Comparison of ENCODE assay signal across 17 cellular contexts in genomic region chr11:63879598-63879997, GRCh38. TPM values are rescaled to one million over a fixed set of nuclear protein-coding genes. Genes with fewer than 3 reads are reported as not detected.
DNase-seq lines count a peak whose midpoint lies in the region; ATAC-seq, FAIRE-seq and TF ChIP-seq lines count a peak whose summit lies in the region.
"Had no signal": no experiment of that assay in that cellular context is flagged by ENCODE, and none has a peak within 500 bp of the region (broad histone marks: within the 10 kb centered on the region; RNA-seq: fewer than 3 reads in every experiment).

No MANE protein-coding gene starts in this region.

- no peaks in the 10 kb centered on the region for H3K27me3 ChIP-seq in astrocyte (ENCODE audit: insufficient read depth, low read length)
- H3K27me3 ChIP-seq in stomach = no peaks in the 10 kb centered on the region
- H3K27me3 ChIP-seq: ovary had no signal

- H3K27ac ChIP-seq in astrocyte (ENCODE audit: low read depth, low read length) (no peak overlapping the region), stomach (peak overlapping the region in 3 of 5 donors; percentile 10 to 23 (median 19))
- H3K27ac ChIP-seq: ovary had no signal

- H3K9me3 ChIP-seq in astrocyte (ENCODE audit: insufficient read depth, low read depth, low read length) (no peaks in the 10 kb centered on the region), stomach (no peaks in the 10 kb centered on the region)
- H3K9me3 ChIP-seq: ovary had no signal

- H3K4me3 ChIP-seq in astrocyte (ENCODE audit: insufficient read depth, low read depth, low read length) (no peak overlapping the region), stomach (no peak overlapping the region)
- H3K4me3 ChIP-seq: ovary had no signal

- TF ChIP-seq CTCF in astrocyte (IDR thresholded peaks at IDR 0.05; ENCODE audit: insufficient read depth, low read depth, low read length) (no peak), stomach (IDR thresholded peaks at IDR 0.05) (no peak)

- no peak for DNase-seq in activated naive CD8-positive, alpha-beta T cell treated with anti-CD3 and anti-CD28 coated beads, Interleukin-2, amount 50 U/mL, for 24 hours
- DNase-seq in astrocyte (ENCODE audit: low read depth) = no peak
- no peak for DNase-seq in memory B cell (ENCODE audit: low spot score in 2 of 2)
- no peak for DNase-seq in stomach
- no peak for DNase-seq in NCI-H510A treated with DMSO at 0.1 percent for 48 hours (lab: John Stamatoyannopoulos, UW)
- no peak for DNase-seq in NCI-H526 treated with DMSO at 0.1 percent for 48 hours (lab: John Stamatoyannopoulos, UW)
- DNase-seq in stimulated activated naive B cell treated with anti-CD40 and anti-IgM and Interleukin-4, amounts not matched to agents 10 μg/mL and 1 μg/mL and 100 μg/mL, for 72 hours = no peak
- DNase-seq: activated CD4-positive, alpha-beta memory T cell treated with anti-CD3 and anti-CD28 coated beads, Interleukin-2, amount 10 ng/mL, durations not matched to agents 7 days and 5 days; activated naive CD4-positive, alpha-beta T cell treated with anti-CD3 and anti-CD28 coated beads for 36 hours; DMS53; foreskin melanocyte; MM.1S; ovary; T-helper 2 cell had no signal

- H3K4me3 Mint-ChIP-seq in activated naive CD8-positive, alpha-beta T cell = peak overlapping the region; percentile 15
- no peak overlapping the region for H3K4me3 Mint-ChIP-seq in activated naive CD8-positive, alpha-beta T cell treated with anti-CD3 and anti-CD28 coated beads, Interleukin-2, amount 50 U/mL, for 24 hours
- H3K4me3 Mint-ChIP-seq in astrocyte (ENCODE audit: unreplicated experiment) = no peak overlapping the region
- no peak overlapping the region for H3K4me3 Mint-ChIP-seq in memory B cell
- H3K4me3 Mint-ChIP-seq in stimulated activated naive B cell treated with anti-CD40 and anti-IgM and Interleukin-4, amounts not matched to agents 10 μg/mL and 1 μg/mL and 100 μg/mL, for 72 hours = no peak overlapping the region
- H3K4me3 Mint-ChIP-seq: activated CD4-positive, alpha-beta memory T cell treated with anti-CD3 and anti-CD28 coated beads, Interleukin-2, amount 10 ng/mL, durations not matched to agents 7 days and 5 days; activated naive CD4-positive, alpha-beta T cell treated with anti-CD3 and anti-CD28 coated beads for 36 hours had no signal

- TF ChIP-seq POLR2A in stomach (IDR thresholded peaks at IDR 0.05) = no peak

- H3K4me1 ChIP-seq in astrocyte (ENCODE audit: insufficient read depth, low read length) = peaks cover 16% of the 10 kb centered on the region
- H3K4me1 ChIP-seq in stomach = peaks cover 28 to 89% (median 67%) of the 10 kb centered on the region in 4 donors

- H3K36me3 Mint-ChIP-seq in activated naive CD8-positive, alpha-beta T cell = peaks cover 2% of the 10 kb centered on the region
- H3K36me3 Mint-ChIP-seq in activated naive CD8-positive, alpha-beta T cell treated with anti-CD3 and anti-CD28 coated beads, Interleukin-2, amount 50 U/mL, for 24 hours (ENCODE audit: low read depth) = peaks cover 15% of the 10 kb centered on the region
- peaks cover 5% of the 10 kb centered on the region for H3K36me3 Mint-ChIP-seq in astrocyte (ENCODE audit: low read depth, unreplicated experiment)
- H3K36me3 Mint-ChIP-seq in memory B cell = peaks cover 7% of the 10 kb centered on the region
- peaks cover 13 to 25% of the 10 kb centered on the region in 2 donors for H3K36me3 Mint-ChIP-seq in stimulated activated naive B cell treated with anti-CD40 and anti-IgM and Interleukin-4, amounts not matched to agents 10 μg/mL and 1 μg/mL and 100 μg/mL, for 72 hours

- H4K20me1 ChIP-seq in astrocyte (ENCODE audit: insufficient read depth, low read length) = peaks cover 96% of the 10 kb centered on the region

- peak overlapping the region; percentile 46 for H3K27ac Mint-ChIP-seq in activated naive CD8-positive, alpha-beta T cell
- no peak overlapping the region for H3K27ac Mint-ChIP-seq in activated naive CD8-positive, alpha-beta T cell treated with anti-CD3 and anti-CD28 coated beads, Interleukin-2, amount 50 U/mL, for 24 hours
- no peak overlapping the region for H3K27ac Mint-ChIP-seq in astrocyte (ENCODE audit: unreplicated experiment)
- H3K27ac Mint-ChIP-seq in memory B cell = peak overlapping the region; percentile 69
- no peak overlapping the region for H3K27ac Mint-ChIP-seq in stimulated activated naive B cell treated with anti-CD40 and anti-IgM and Interleukin-4, amounts not matched to agents 10 μg/mL and 1 μg/mL and 100 μg/mL, for 72 hours
- H3K27ac Mint-ChIP-seq: activated CD4-positive, alpha-beta memory T cell treated with anti-CD3 and anti-CD28 coated beads, Interleukin-2, amount 10 ng/mL, durations not matched to agents 7 days and 5 days; activated naive CD4-positive, alpha-beta T cell treated with anti-CD3 and anti-CD28 coated beads for 36 hours had no signal

- no peak overlapping the region for H2AFZ ChIP-seq in astrocyte (ENCODE audit: low read depth, low read length)

- no peak overlapping the region for H3K9ac ChIP-seq in astrocyte (ENCODE audit: low read length)

- no peak for FAIRE-seq in astrocyte (lab: Jason Lieb, UNC)
- FAIRE-seq: colon had no signal

- no peak for ATAC-seq in activated naive CD8-positive, alpha-beta T cell treated with anti-CD3 and anti-CD28 coated beads, Interleukin-2, amount 50 U/mL, for 24 hours
- no peak for ATAC-seq in memory B cell (ENCODE audit: low read depth)
- no peak for ATAC-seq in stimulated activated naive B cell treated with anti-CD40 and anti-IgM and Interleukin-4, amounts not matched to agents 10 μg/mL and 1 μg/mL and 100 μg/mL, for 72 hours (replicated peaks)
- ATAC-seq: Panc1 had no signal

- H3K9me3 Mint-ChIP-seq in activated naive CD8-positive, alpha-beta T cell (ENCODE audit: low read depth) = no peaks in the 10 kb centered on the region
- no peaks in the 10 kb centered on the region for H3K9me3 Mint-ChIP-seq in activated naive CD8-positive, alpha-beta T cell treated with anti-CD3 and anti-CD28 coated beads, Interleukin-2, amount 50 U/mL, for 24 hours
- no peaks in the 10 kb centered on the region for H3K9me3 Mint-ChIP-seq in astrocyte (ENCODE audit: unreplicated experiment)
- H3K9me3 Mint-ChIP-seq in memory B cell = no peaks in the 10 kb centered on the region
- H3K9me3 Mint-ChIP-seq in stimulated activated naive B cell treated with anti-CD40 and anti-IgM and Interleukin-4, amounts not matched to agents 10 μg/mL and 1 μg/mL and 100 μg/mL, for 72 hours = no peaks in the 10 kb centered on the region
- H3K9me3 Mint-ChIP-seq: activated CD4-positive, alpha-beta memory T cell treated with anti-CD3 and anti-CD28 coated beads, Interleukin-2, amount 10 ng/mL, durations not matched to agents 7 days and 5 days; activated naive CD4-positive, alpha-beta T cell treated with anti-CD3 and anti-CD28 coated beads for 36 hours had no signal

- intact Hi-C loops in stomach (cut with DNase I; ENCODE audit: low total_unique reads) = loop anchor here (5.0 kb wide), 1 partner anchor 37 kb away; no protein-coding TSS in a partner anchor

- peak overlapping the region; percentile 53 for H3K4me2 ChIP-seq in astrocyte (ENCODE audit: low read length)

- H3K79me2 ChIP-seq in astrocyte (ENCODE audit: insufficient read depth, low read length) = peaks cover 86% of the 10 kb centered on the region

- H3K27me3 Mint-ChIP-seq in activated naive CD8-positive, alpha-beta T cell = no peaks in the 10 kb centered on the region
- H3K27me3 Mint-ChIP-seq in activated naive CD8-positive, alpha-beta T cell treated with anti-CD3 and anti-CD28 coated beads, Interleukin-2, amount 50 U/mL, for 24 hours = no peaks in the 10 kb centered on the region
- H3K27me3 Mint-ChIP-seq in astrocyte (ENCODE audit: low read depth, unreplicated experiment) = no peaks in the 10 kb centered on the region
- H3K27me3 Mint-ChIP-seq in memory B cell = no peaks in the 10 kb centered on the region
- H3K27me3 Mint-ChIP-seq in stimulated activated naive B cell treated with anti-CD40 and anti-IgM and Interleukin-4, amounts not matched to agents 10 μg/mL and 1 μg/mL and 100 μg/mL, for 72 hours = no peaks in the 10 kb centered on the region
- H3K27me3 Mint-ChIP-seq: activated CD4-positive, alpha-beta memory T cell treated with anti-CD3 and anti-CD28 coated beads, Interleukin-2, amount 10 ng/mL, durations not matched to agents 7 days and 5 days had no signal

- no peaks in the 10 kb centered on the region for H3K36me3 ChIP-seq in astrocyte (ENCODE audit: insufficient read depth, low read length)
- H3K36me3 ChIP-seq in stomach = peaks cover 3 to 13% (median 5%) of the 10 kb centered on the region in 4 donors
- H3K36me3 ChIP-seq: ovary had no signal

- TF ChIP-seq EP300 in stomach (IDR thresholded peaks at IDR 0.05) = no peak

- H3K4me1 Mint-ChIP-seq in activated naive CD8-positive, alpha-beta T cell (ENCODE audit: low read depth) = peaks cover 81% of the 10 kb centered on the region
- H3K4me1 Mint-ChIP-seq in activated naive CD8-positive, alpha-beta T cell treated with anti-CD3 and anti-CD28 coated beads, Interleukin-2, amount 50 U/mL, for 24 hours = peaks cover 82% of the 10 kb centered on the region
- H3K4me1 Mint-ChIP-seq in astrocyte (ENCODE audit: low read depth, unreplicated experiment) (peaks cover 31% of the 10 kb centered on the region), memory B cell (peaks cover 36% of the 10 kb centered on the region)
- H3K4me1 Mint-ChIP-seq in stimulated activated naive B cell treated with anti-CD40 and anti-IgM and Interleukin-4, amounts not matched to agents 10 μg/mL and 1 μg/mL and 100 μg/mL, for 72 hours = peaks cover 32 to 61% of the 10 kb centered on the region in 2 donors

RNA-seq across cellular contexts. Expression of gene RCOR2, which starts 37.4 kb away (rescaled TPM):
- 18.8 and 20.3 TPM in 2 replicates for total RNA-seq in astrocyte
- total RNA-seq in stomach = 1 to 10 TPM in 1 of 5 donors, under 1 TPM in 1, not detected in 3; 0.58 to 1.1 TPM
- polyA plus RNA-seq in stomach = 1 to 10 TPM in 1 of 3 donors, under 1 TPM in 2; 0.35 to 1.6 (median 0.92) TPM
- total RNA-seq: activated CD4-positive, alpha-beta memory T cell treated with anti-CD3 and anti-CD28 coated beads, Interleukin-2, amount 10 ng/mL, durations not matched to agents 7 days and 5 days had no signal

RNA-seq across cellular contexts. Expression of gene MARK2, which starts 40.7 kb away (rescaled TPM):
- total RNA-seq in astrocyte (37.2 and 38.1 TPM in 2 replicates), stomach (100 to 1,000 TPM in 1 of 5 donors, 10 to 100 TPM in 4; 13.8 to 128 (median 34.8) TPM)
- 10 to 100 TPM in 2 of 3 donors, 1 to 10 TPM in 1; 8.8 to 18.2 (median 13.9) TPM for polyA plus RNA-seq in stomach

RNA-seq across cellular contexts. Expression of gene NAA40, which starts 59.2 kb away (rescaled TPM):
- total RNA-seq in astrocyte (21.2 and 23.2 TPM in 2 replicates), stomach (10 to 100 TPM in 3 of 5 donors, 1 to 10 TPM in 2; 4.3 to 71.4 (median 14.9) TPM)
- polyA plus RNA-seq in stomach = 1 to 10 TPM; 4.9 to 8.0 (median 5.8) TPM

Comparison
In these comparisons a context has a peak if more than half of its experiments do, and no peak if none do; other contexts are left out.
1. H3K27ac Mint-ChIP-seq: peak in activated naive CD8-positive, alpha-beta T cell (single experiment) and memory B cell (single experiment); none in activated naive CD8-positive, alpha-beta T cell treated with anti-CD3 and anti-CD28 coated beads, Interleukin-2, amount 50 U/mL, for 24 hours (single experiment), astrocyte (single experiment) and stimulated activated naive B cell treated with anti-CD40 and anti-IgM and Interleukin-4, amounts not matched to agents 10 μg/mL and 1 μg/mL and 100 μg/mL, for 72 hours (single experiment).